ENCODE assay signal across 22 cellular contexts in genomic region chr1:8677782-8678181, GRCh38.
"Had no signal": no experiment of that assay in that cellular context is flagged by ENCODE, and none has a peak within 500 bp of the region (broad histone marks: within the 10 kb centered on the region; RNA-seq: fewer than 3 reads in every experiment).

No MANE protein-coding gene starts in this region.

- H3K27ac Mint-ChIP-seq: activated naive CD8-positive, alpha-beta T cell; activated T-helper 1 cell treated with anti-CD3 and anti-CD28 coated beads, Interleukin-12 subunit alpha, Interleukin-12 subunit beta, Interleukin-2, Interleukin-4 antibody, amounts not matched to agents 30 ng/mL and 10 ng/mL and 1 ng/mL, durations not matched to agents 14 hours and 24 hours and 36 hours had no signal

- DNase-seq: activated CD4-positive, alpha-beta T cell treated with anti-CD3 and anti-CD28 coated beads, Interleukin-2, amount 50 U/mL, for 4 hours; activated CD4-positive, CD25-positive, alpha-beta regulatory T cell treated with anti-CD3 and anti-CD28 coated beads, Interleukin-2, amount 50 U/mL, for 72 hours; activated T-cell treated with anti-CD3 and anti-CD28 coated beads for 4 hours; amniotic stem cell; caudate nucleus; colonic mucosa; left cardiac atrium; mesendoderm; naive thymus-derived CD8-positive, alpha-beta T cell; nucleus accumbens; retina; stimulated activated CD4-positive, alpha-beta T cell treated with anti-CD3 and anti-CD28 coated beads, Interleukin-2, amount 100 ng/mL, for 24 hours; stimulated activated naive CD4-positive, alpha-beta T cell treated with Interleukin-2 at 50 U/mL for 16 hours; T-helper 1 cell; T-helper 9 cell; transverse colon had no signal

- H3K27me3 Mint-ChIP-seq: activated naive CD8-positive, alpha-beta T cell; naive thymus-derived CD8-positive, alpha-beta T cell had no signal

- H3K27ac ChIP-seq: colonic mucosa, gastroesophageal sphincter, hepatocyte, suprapubic skin, transverse colon, vagina had no signal

- H3K9me3 Mint-ChIP-seq: activated T-helper 1 cell treated with anti-CD3 and anti-CD28 coated beads, Interleukin-12 subunit alpha, Interleukin-12 subunit beta, Interleukin-2, Interleukin-4 antibody, amounts not matched to agents 30 ng/mL and 10 ng/mL and 1 ng/mL, durations not matched to agents 14 hours and 24 hours and 36 hours; naive thymus-derived CD8-positive, alpha-beta T cell had no signal

- H3K4me3 Mint-ChIP-seq: activated naive CD8-positive, alpha-beta T cell; activated T-helper 1 cell treated with anti-CD3 and anti-CD28 coated beads, Interleukin-12 subunit alpha, Interleukin-12 subunit beta, Interleukin-2, Interleukin-4 antibody, amounts not matched to agents 30 ng/mL and 10 ng/mL and 1 ng/mL, durations not matched to agents 14 hours and 24 hours and 36 hours; naive thymus-derived CD8-positive, alpha-beta T cell had no signal
